Comparison of ENCODE assay signal across 2 cellular contexts in the genomic region with DNA sequence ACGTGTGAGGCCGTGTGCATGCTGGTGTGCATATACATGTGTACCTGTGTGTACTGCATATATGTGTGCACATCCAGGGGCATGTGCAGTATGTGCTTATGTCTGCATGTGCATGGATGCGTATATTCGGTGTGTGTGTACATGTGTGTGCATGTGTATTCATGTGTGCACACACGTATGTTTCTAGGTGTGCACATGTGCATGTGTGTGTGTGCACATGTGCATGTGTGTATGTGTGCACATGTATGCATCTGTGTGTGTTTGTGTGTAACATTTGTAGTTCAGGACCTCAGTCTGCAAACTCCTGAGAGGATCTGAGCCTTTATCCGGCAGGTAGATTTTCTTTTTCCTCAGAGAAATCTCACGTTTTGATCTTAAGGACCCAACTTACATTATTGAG.
TF ChIP-seq lines count a peak whose summit lies in the region.

No MANE protein-coding gene starts in this region.

TF ChIP-seq in H1, 55 proteins besides CTCF, POLR2A, EP300 and RAD21 (continued from another document):
- TF ChIP-seq SP2 (IDR thresholded peaks at IDR 0.05; ENCODE audit: low read length) (no peak), RNF2 (IDR thresholded peaks at IDR 0.05; ENCODE audit: borderline replicate concordance, low read depth, low read length, missing control alignments, poor library complexity, severe bottlenecking) (no peak)

TF ChIP-seq in SK-N-SH treated with all-trans-retinoic acid at 6 μM for 48 hours, 23 proteins besides CTCF, POLR2A, EP300 and RAD21 (continued from another document):
- TF ChIP-seq, protein P1, sequence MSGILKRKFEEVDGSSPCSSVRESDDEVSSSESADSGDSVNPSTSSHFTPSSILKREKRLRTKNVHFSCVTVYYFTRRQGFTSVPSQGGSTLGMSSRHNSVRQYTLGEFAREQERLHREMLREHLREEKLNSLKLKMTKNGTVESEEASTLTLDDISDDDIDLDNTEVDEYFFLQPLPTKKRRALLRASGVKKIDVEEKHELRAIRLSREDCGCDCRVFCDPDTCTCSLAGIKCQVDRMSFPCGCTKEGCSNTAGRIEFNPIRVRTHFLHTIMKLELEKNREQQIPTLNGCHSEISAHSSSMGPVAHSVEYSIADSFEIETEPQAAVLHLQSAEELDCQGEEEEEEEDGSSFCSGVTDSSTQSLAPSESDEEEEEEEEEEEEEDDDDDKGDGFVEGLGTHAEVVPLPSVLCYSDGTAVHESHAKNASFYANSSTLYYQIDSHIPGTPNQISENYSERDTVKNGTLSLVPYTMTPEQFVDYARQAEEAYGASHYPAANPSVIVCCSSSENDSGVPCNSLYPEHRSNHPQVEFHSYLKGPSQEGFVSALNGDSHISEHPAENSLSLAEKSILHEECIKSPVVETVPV (CRISPR knock-in tag; IDR thresholded peaks at IDR 0.05): no peak
- TF ChIP-seq TOX (CRISPR knock-in tag; IDR thresholded peaks at IDR 0.05; ENCODE audit: borderline replicate concordance) (no peak), BACH2 (CRISPR knock-in tag; IDR thresholded peaks at IDR 0.05; ENCODE audit: borderline replicate concordance) (no peak), ZNF8 (CRISPR knock-in tag; IDR thresholded peaks at IDR 0.05) (no peak), TCF4 (CRISPR knock-in tag; IDR thresholded peaks at IDR 0.05; ENCODE audit: borderline replicate concordance) (no peak), ZFP30 (CRISPR knock-in tag; IDR thresholded peaks at IDR 0.05) (no peak), CSDC2 (CRISPR knock-in tag; IDR thresholded peaks at IDR 0.05) (no peak), ZNF70 (CRISPR knock-in tag; IDR thresholded peaks at IDR 0.05) (no peak), OSR1 (CRISPR knock-in tag; IDR thresholded peaks at IDR 0.05) (no peak), SNAI2 (CRISPR knock-in tag; IDR thresholded peaks at IDR 0.05) (no peak), ZFP3 (CRISPR knock-in tag; IDR thresholded peaks at IDR 0.05) (no peak), ZNF565 (CRISPR knock-in tag; conservative IDR thresholded peaks at IDR 0.05; ENCODE audit: low read depth) (no peak)
- TF ChIP-seq, protein P2, sequence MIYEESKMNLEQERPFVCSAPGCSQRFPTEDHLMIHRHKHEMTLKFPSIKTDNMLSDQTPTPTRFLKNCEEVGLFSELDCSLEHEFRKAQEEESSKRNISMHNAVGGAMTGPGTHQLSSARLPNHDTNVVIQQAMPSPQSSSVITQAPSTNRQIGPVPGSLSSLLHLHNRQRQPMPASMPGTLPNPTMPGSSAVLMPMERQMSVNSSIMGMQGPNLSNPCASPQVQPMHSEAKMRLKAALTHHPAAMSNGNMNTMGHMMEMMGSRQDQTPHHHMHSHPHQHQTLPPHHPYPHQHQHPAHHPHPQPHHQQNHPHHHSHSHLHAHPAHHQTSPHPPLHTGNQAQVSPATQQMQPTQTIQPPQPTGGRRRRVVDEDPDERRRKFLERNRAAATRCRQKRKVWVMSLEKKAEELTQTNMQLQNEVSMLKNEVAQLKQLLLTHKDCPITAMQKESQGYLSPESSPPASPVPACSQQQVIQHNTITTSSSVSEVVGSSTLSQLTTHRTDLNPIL (CRISPR knock-in tag; IDR thresholded peaks at IDR 0.05; ENCODE audit: low read depth): no peak
- TF ChIP-seq, protein P3, sequence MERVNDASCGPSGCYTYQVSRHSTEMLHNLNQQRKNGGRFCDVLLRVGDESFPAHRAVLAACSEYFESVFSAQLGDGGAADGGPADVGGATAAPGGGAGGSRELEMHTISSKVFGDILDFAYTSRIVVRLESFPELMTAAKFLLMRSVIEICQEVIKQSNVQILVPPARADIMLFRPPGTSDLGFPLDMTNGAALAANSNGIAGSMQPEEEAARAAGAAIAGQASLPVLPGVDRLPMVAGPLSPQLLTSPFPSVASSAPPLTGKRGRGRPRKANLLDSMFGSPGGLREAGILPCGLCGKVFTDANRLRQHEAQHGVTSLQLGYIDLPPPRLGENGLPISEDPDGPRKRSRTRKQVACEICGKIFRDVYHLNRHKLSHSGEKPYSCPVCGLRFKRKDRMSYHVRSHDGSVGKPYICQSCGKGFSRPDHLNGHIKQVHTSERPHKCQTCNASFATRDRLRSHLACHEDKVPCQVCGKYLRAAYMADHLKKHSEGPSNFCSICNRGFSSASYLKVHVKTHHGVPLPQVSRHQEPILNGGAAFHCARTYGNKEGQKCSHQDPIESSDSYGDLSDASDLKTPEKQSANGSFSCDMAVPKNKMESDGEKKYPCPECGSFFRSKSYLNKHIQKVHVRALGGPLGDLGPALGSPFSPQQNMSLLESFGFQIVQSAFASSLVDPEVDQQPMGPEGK (CRISPR knock-in tag; IDR thresholded peaks at IDR 0.05; ENCODE audit: borderline replicate concordance): no peak
- TF ChIP-seq, protein P4, sequence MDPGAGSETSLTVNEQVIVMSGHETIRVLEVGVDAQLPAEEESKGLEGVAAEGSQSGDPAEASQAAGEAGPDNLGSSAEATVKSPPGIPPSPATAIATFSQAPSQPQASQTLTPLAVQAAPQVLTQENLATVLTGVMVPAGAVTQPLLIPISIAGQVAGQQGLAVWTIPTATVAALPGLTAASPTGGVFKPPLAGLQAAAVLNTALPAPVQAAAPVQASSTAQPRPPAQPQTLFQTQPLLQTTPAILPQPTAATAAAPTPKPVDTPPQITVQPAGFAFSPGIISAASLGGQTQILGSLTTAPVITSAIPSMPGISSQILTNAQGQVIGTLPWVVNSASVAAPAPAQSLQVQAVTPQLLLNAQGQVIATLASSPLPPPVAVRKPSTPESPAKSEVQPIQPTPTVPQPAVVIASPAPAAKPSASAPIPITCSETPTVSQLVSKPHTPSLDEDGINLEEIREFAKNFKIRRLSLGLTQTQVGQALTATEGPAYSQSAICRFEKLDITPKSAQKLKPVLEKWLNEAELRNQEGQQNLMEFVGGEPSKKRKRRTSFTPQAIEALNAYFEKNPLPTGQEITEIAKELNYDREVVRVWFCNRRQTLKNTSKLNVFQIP (CRISPR knock-in tag; IDR thresholded peaks at IDR 0.05; ENCODE audit: borderline replicate concordance, low read depth): no peak
